8 cellular contexts compared by ENCODE assay signal in the genomic region with DNA sequence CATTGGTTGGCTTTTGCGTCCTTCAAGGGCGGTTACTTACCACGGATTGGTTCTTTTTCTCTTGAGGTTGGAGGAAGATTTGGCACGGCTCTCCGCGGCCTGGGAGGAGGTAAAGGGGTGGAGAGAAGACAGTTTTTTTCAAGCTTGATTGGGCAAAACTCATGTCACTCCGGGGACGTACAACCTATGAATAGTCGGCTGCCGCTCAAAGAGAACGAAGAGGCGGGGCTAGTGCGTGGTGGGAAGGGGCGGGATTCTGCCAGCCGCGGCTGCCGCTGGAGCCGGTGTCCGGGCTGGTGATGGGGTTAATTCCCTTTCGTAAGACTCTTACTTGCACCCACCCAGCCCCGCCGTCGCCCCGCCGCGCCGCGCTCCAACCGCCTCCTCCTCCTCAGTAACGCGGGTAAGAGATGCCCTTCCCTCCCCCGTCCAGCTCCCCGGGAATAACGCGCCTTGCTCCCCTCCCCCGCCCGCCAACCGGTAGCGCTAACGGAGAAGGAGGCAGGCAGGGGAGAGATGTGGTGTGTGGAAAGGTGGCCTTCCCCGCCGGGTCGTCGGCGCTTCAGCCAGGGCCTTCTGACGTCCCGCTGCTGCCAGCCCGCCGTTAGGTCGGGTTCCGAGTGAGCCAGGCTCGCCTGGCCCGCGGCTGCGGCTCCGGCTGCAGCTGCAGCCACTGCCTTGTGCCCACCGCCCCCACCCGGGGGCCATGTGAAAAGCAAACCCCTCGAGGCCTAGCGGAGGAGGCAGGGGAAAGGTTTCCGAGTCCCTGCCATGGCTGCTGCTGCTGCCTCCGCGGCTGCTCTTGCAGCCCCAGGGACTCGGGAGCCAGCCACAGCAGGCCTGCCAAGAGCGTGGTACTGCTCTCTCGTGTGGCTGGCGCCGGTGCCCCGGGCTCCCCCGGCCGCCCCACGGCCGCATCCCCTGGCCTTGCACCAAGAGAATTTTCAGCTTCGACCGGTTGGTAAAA. TPM values are rescaled to one million over a fixed set of nuclear protein-coding genes. Genes with fewer than 3 reads are reported as not detected.
DNase-seq lines count a peak whose midpoint lies in the region; ATAC-seq and TF ChIP-seq lines count a peak whose summit lies in the region.

A gene (plus strand): TSS at position 254 of the 967 bp plus-strand sequence. CDS start 73,362 bp downstream, outside the sequence.

- peak; percentile 80 for ATAC-seq in HG02588 (IDR thresholded peaks at IDR 0.05; ENCODE audit: unreplicated experiment)
- ATAC-seq in SK-N-SH treated with all-trans-retinoic acid at 6 μM for 48 hours = peak; percentile 88

- H3K4me1 Mint-ChIP-seq in activated naive CD4-positive, alpha-beta T cell treated with anti-CD3 and anti-CD28 coated beads, Interleukin-2, amount 50 U/mL, for 24 hours = peaks cover 38% of the 10 kb centered on the region

- WGBS in suprapubic skin = under 1% methylated on average over 43 of the region's 75 CpGs

- H3K9me3 Mint-ChIP-seq in activated naive CD4-positive, alpha-beta T cell treated with anti-CD3 and anti-CD28 coated beads, Interleukin-2, amount 50 U/mL, for 24 hours = no peaks in the 10 kb centered on the region

- H3K36me3 Mint-ChIP-seq in activated naive CD4-positive, alpha-beta T cell treated with anti-CD3 and anti-CD28 coated beads, Interleukin-2, amount 50 U/mL, for 24 hours = no peaks in the 10 kb centered on the region

- no peak for TF ChIP-seq EP300 in suprapubic skin (IDR thresholded peaks at IDR 0.05)

- DNase-seq in GM10266 (ENCODE audit: extremely low spot score) = peak; percentile 96
- DNase-seq in NCI-H1092 (lab: John Stamatoyannopoulos, UW) = peak; percentile 99
- DNase-seq in globus pallidus (ENCODE audit: low spot score) = peak; percentile 100
- DNase-seq in nucleus accumbens (lab: John Stamatoyannopoulos, UW) = peak; percentile 82 to 99 (median 96)
- DNase-seq in suprapubic skin (ENCODE audit: low spot score in 2 of 2) = peak; percentile 99

- H3K9me3 ChIP-seq in suprapubic skin = no peaks in the 10 kb centered on the region

- no peak for TF ChIP-seq POLR2A in suprapubic skin (IDR thresholded peaks at IDR 0.05)

- H3K27me3 Mint-ChIP-seq in activated naive CD4-positive, alpha-beta T cell treated with anti-CD3 and anti-CD28 coated beads, Interleukin-2, amount 50 U/mL, for 24 hours = no peaks in the 10 kb centered on the region

- H3K27ac ChIP-seq in suprapubic skin = peak within 1 kb of the TSS; percentile 92

- H3K27me3 ChIP-seq in suprapubic skin = no peaks in the 10 kb centered on the region

- peak within 1 kb of the TSS; percentile 65 for H3K4me3 ChIP-seq in suprapubic skin

- no peaks in the 10 kb centered on the region for H3K36me3 ChIP-seq in suprapubic skin

- no peak within 1 kb of the TSS for H3K4me3 Mint-ChIP-seq in activated naive CD4-positive, alpha-beta T cell treated with anti-CD3 and anti-CD28 coated beads, Interleukin-2, amount 50 U/mL, for 24 hours

- peak within 1 kb of the TSS; percentile 55 for H3K27ac Mint-ChIP-seq in activated naive CD4-positive, alpha-beta T cell treated with anti-CD3 and anti-CD28 coated beads, Interleukin-2, amount 50 U/mL, for 24 hours

- H3K4me1 ChIP-seq in suprapubic skin = peaks cover 18% of the 10 kb centered on the region

- TF ChIP-seq CTCF in GM10266 (IDR thresholded peaks at IDR 0.05; ENCODE audit: control insufficient read depth, insufficient read depth, low read depth, missing control alignments) (peak; percentile 44), suprapubic skin (IDR thresholded peaks at IDR 0.05) (no peak)

TF ChIP-seq in SK-N-SH treated with all-trans-retinoic acid at 6 μM for 48 hours, 23 proteins besides CTCF, POLR2A, EP300 and RAD21:
- TF ChIP-seq ZNF70 (CRISPR knock-in tag; IDR thresholded peaks at IDR 0.05) (no peak), TCF4 (CRISPR knock-in tag; IDR thresholded peaks at IDR 0.05; ENCODE audit: borderline replicate concordance) (0 out of 2 replicates have a peak, but pooled peaks have one; percentile 13), OSR1 (CRISPR knock-in tag; IDR thresholded peaks at IDR 0.05) (no peak)

RNA-seq across cellular contexts. Expression of the gene that starts here (rescaled TPM):
- total RNA-seq in suprapubic skin = 10 to 100 TPM; 14.1 to 30.9 (median 21.6) TPM

Comparison
In these comparisons a context has a peak if more than half of its experiments do, and no peak if none do; other contexts are left out.
1. Peak in every context shown above with its lines: DNase-seq, ATAC-seq, H3K4me3 ChIP-seq and H3K27ac ChIP-seq.